28 cellular contexts compared by ENCODE assay signal in the genomic region with DNA sequence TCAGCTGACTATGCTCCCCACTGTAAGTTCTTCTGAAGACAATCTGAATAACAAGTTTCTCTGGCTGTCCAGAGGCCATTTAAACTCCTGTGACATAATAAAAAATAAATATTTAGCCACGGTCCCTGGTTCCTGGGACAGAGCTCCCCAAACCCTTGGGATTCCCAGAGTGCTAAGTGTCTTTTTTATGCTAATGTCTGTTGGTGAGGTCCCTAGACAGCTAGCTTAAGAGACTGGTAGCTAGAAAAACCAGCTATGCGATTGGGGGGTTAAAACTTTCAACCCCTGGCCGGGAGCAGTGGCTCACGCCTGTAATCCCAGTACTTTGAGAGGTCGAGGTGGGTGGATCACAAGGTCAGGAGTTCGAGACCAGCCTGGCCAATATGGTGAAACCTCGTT. TPM values are rescaled to one million over a fixed set of nuclear protein-coding genes. Genes with fewer than 3 reads are reported as not detected.
DNase-seq lines count a peak whose midpoint lies in the region; ATAC-seq, FAIRE-seq and TF ChIP-seq lines count a peak whose summit lies in the region.
"Had no signal": no experiment of that assay in that cellular context is flagged by ENCODE, and none has a peak within 500 bp of the region (broad histone marks: within the 10 kb centered on the region; RNA-seq: fewer than 3 reads in every experiment).

No MANE protein-coding gene starts in this region.

- H3K4me2 ChIP-seq in GM23338, result 0 out of 2 replicates have a peak overlapping the region, but pooled peaks have one; percentile 29
- H3K4me2 ChIP-seq in mesenchymal stem cell (ENCODE audit: low read length, poor library complexity, severe bottlenecking), result no peak overlapping the region
- H3K4me2 ChIP-seq: BLaER1 had no signal

- H4K91ac ChIP-seq in mesenchymal stem cell (ENCODE audit: low read length), result no peak overlapping the region

- no peaks in the 10 kb centered on the region for H3K79me1 ChIP-seq in mesenchymal stem cell (replicated peaks; ENCODE audit: low read length, poor library complexity, severe bottlenecking)

- no peak overlapping the region for H3K4me3 ChIP-seq in GM23338
- H3K4me3 ChIP-seq in duodenal mucosa (ENCODE audit: low read depth in 1 of 2, low read length in 2 of 2), result peak overlapping the region; percentile 9 to 49
- peak overlapping the region in 1 of 2 experiments; percentile 26 for H3K4me3 ChIP-seq in mesenchymal stem cell (ENCODE audit: insufficient read depth in 1 of 2, low read depth in 1 of 2, low read length in 2 of 2)
- no peak overlapping the region for H3K4me3 ChIP-seq in small intestine (ENCODE audit: low read depth in 1 of 2, low read length in 2 of 2)
- H3K4me3 ChIP-seq: BLaER1, gastroesophageal sphincter, skin epidermis had no signal

- no peaks in the 10 kb centered on the region for H3F3A ChIP-seq in GM23338 (replicated peaks; ENCODE audit: low read depth)

- H3K9me3 Mint-ChIP-seq in GM23338, result no peaks in the 10 kb centered on the region
- H3K9me3 Mint-ChIP-seq: activated CD8-positive, alpha-beta T cell treated with anti-CD3 and anti-CD28 coated beads for 36 hours; activated naive CD8-positive, alpha-beta T cell treated with anti-CD3 and anti-CD28 coated beads for 36 hours; dendritic cell treated with granulocyte-macrophage colony-stimulating factor and Interleukin-4, amounts not matched to agents 40 ng/mL and 50 ng/mL, for 4 days; stimulated activated naive CD8-positive, alpha-beta T cell treated with anti-CD3 and anti-CD28 coated beads, Interleukin-15, amount 100 ng/mL, for 72 hours had no signal

- no peak overlapping the region for H3K14ac ChIP-seq in mesenchymal stem cell (ENCODE audit: low read length in 2 of 2)

- H2BK120ac ChIP-seq in mesenchymal stem cell (ENCODE audit: low read depth, low read length), result no peak overlapping the region

- H2AK5ac ChIP-seq in mesenchymal stem cell (ENCODE audit: low read length, severe bottlenecking), result no peak overlapping the region

- no peak overlapping the region for H3K18ac ChIP-seq in mesenchymal stem cell (ENCODE audit: low read depth in 1 of 2, low read length in 2 of 2)

- H3K4me1 ChIP-seq in GM23338 (ENCODE audit: insufficient read depth) (peaks cover 18% of the 10 kb centered on the region), duodenal mucosa (ENCODE audit: control insufficient read depth in 1 of 2, insufficient read depth in 2 of 2, low read length in 2 of 2) (peaks cover 23 to 41% of the 10 kb centered on the region in 2 donors), mesenchymal stem cell (ENCODE audit: control insufficient read depth, insufficient read depth, low read depth, low read length) (peaks cover 4% of the 10 kb centered on the region), small intestine (ENCODE audit: control insufficient read depth in 2 of 2, insufficient read depth in 1 of 2, low read depth in 1 of 2, low read length in 1 of 2) (peaks cover 6 to 13% of the 10 kb centered on the region in 2 donors)

- no peak for TF ChIP-seq CTCF in GM23338 (conservative IDR thresholded peaks at IDR 0.05; ENCODE audit: low read depth in 2 of 2)

- DNase-seq in GM23338 (ENCODE audit: low spot score) (no peak), mesenchymal stem cell (no peak), small intestine (no peak), KBM-7 (no peak), foreskin melanocyte (no peak), superior temporal gyrus (ENCODE audit: extremely low spot score) (no peak), iPS-NIHi7 (ENCODE audit: extremely low spot score) (no peak)
- DNase-seq: activated CD4-positive, CD25-positive, alpha-beta regulatory T cell treated with anti-CD3 and anti-CD28 coated beads, Interleukin-2, amount 50 U/mL, for 72 hours; activated CD8-positive, alpha-beta T cell treated with anti-CD3 and anti-CD28 coated beads for 36 hours; activated effector memory CD4-positive, alpha-beta T cell treated with Interleukin-2 at 50 U/mL for 16 hours; activated naive CD8-positive, alpha-beta T cell treated with anti-CD3 and anti-CD28 coated beads for 36 hours; DMS53; Karpas-422; NCI-H1417 treated with DMSO at 0.1 percent for 48 hours; NCI-H2081; NCI-H2227 treated with DMSO at 0.1 percent for 48 hours; stimulated activated naive CD8-positive, alpha-beta T cell treated with anti-CD3 and anti-CD28 coated beads, Interleukin-15, amount 100 ng/mL, for 72 hours had no signal

- H3K36me3 ChIP-seq in GM23338 (ENCODE audit: insufficient read depth) (no peaks in the 10 kb centered on the region), duodenal mucosa (ENCODE audit: control insufficient read depth in 1 of 2, insufficient read depth in 2 of 2, low read length in 2 of 2) (no peaks in the 10 kb centered on the region), mesenchymal stem cell (ENCODE audit: control insufficient read depth in 1 of 2, insufficient read depth in 2 of 2, low read depth in 1 of 2, low read length in 2 of 2) (no peaks in the 10 kb centered on the region), small intestine (ENCODE audit: control insufficient read depth in 2 of 2, insufficient read depth in 2 of 2, low read length in 2 of 2) (no peaks in the 10 kb centered on the region)
- H3K36me3 ChIP-seq: BLaER1, gastroesophageal sphincter had no signal

- no peaks in the 10 kb centered on the region for H4K20me1 ChIP-seq in GM23338 (replicated peaks; ENCODE audit: insufficient read depth)
- H4K20me1 ChIP-seq: BLaER1 had no signal

- H3K79me2 ChIP-seq in GM23338 (replicated peaks; ENCODE audit: insufficient read depth), result no peaks in the 10 kb centered on the region

- no peaks in the 10 kb centered on the region for H3K36me3 Mint-ChIP-seq in GM23338 (ENCODE audit: low read depth)
- H3K36me3 Mint-ChIP-seq: type B pancreatic cell had no signal

- no peak overlapping the region for H4K8ac ChIP-seq in mesenchymal stem cell (ENCODE audit: low read length)

- H2AFZ ChIP-seq in GM23338, result peak overlapping the region; percentile 15; the same call in 1 of the 2 replicates
- H2AFZ ChIP-seq in mesenchymal stem cell (ENCODE audit: low read depth, low read length), result no peak overlapping the region

- H3K4ac ChIP-seq in mesenchymal stem cell (ENCODE audit: low read depth in 1 of 2, low read length in 2 of 2), result no peak overlapping the region

- in situ Hi-C loops in KBM-7 (cut with MboI; ENCODE audit: low pct_unique_long_range_greater_than_20kb, low sequenced_read_pairs), result no loop called here

- H3K27ac Mint-ChIP-seq in GM23338, result no peak overlapping the region
- H3K27ac Mint-ChIP-seq: activated CD8-positive, alpha-beta T cell treated with anti-CD3 and anti-CD28 coated beads for 36 hours; activated naive CD8-positive, alpha-beta T cell treated with anti-CD3 and anti-CD28 coated beads for 36 hours; dendritic cell treated with granulocyte-macrophage colony-stimulating factor and Interleukin-4, amounts not matched to agents 40 ng/mL and 50 ng/mL, for 4 days; stimulated activated naive CD8-positive, alpha-beta T cell treated with anti-CD3 and anti-CD28 coated beads, Interleukin-15, amount 100 ng/mL, for 72 hours; type B pancreatic cell had no signal

- H3K9me3 ChIP-seq in duodenal mucosa (ENCODE audit: control insufficient read depth in 1 of 2, low read length in 2 of 2), result no peaks in the 10 kb centered on the region
- H3K9me3 ChIP-seq in mesenchymal stem cell (ENCODE audit: control insufficient read depth, low read length), result no peaks in the 10 kb centered on the region
- H3K9me3 ChIP-seq in small intestine (ENCODE audit: control insufficient read depth, low read depth), result no peaks in the 10 kb centered on the region
- H3K9me3 ChIP-seq: BLaER1, gastroesophageal sphincter had no signal

- no peak overlapping the region for H3K4me3 Mint-ChIP-seq in GM23338
- H3K4me3 Mint-ChIP-seq: activated CD8-positive, alpha-beta T cell treated with anti-CD3 and anti-CD28 coated beads for 36 hours; activated naive CD8-positive, alpha-beta T cell treated with anti-CD3 and anti-CD28 coated beads for 36 hours; dendritic cell treated with granulocyte-macrophage colony-stimulating factor and Interleukin-4, amounts not matched to agents 40 ng/mL and 50 ng/mL, for 4 days; stimulated activated naive CD8-positive, alpha-beta T cell treated with anti-CD3 and anti-CD28 coated beads, Interleukin-15, amount 100 ng/mL, for 72 hours; type B pancreatic cell had no signal

- no peak for FAIRE-seq in small intestine (lab: Jason Lieb, UNC)
- FAIRE-seq: astrocyte, G401.6, TTC549 had no signal

- 0 out of 2 replicates have a peak, but pooled peaks cover 5% of the 10 kb centered on the region for H3K9me2 ChIP-seq in GM23338 (ENCODE audit: insufficient read depth)

- H3K4me1 Mint-ChIP-seq in GM23338, result peaks cover 22% of the 10 kb centered on the region

- H3K27ac ChIP-seq in GM23338 (ENCODE audit: low read depth) (no peak overlapping the region), duodenal mucosa (ENCODE audit: low read depth, low read length) (peak overlapping the region; percentile 81), mesenchymal stem cell (ENCODE audit: low read length, poor library complexity, severe bottlenecking) (no peak overlapping the region), small intestine (ENCODE audit: low read depth in 1 of 2, low read length in 1 of 2) (peak overlapping the region; percentile 95 to 96)
- H3K27ac ChIP-seq: BLaER1, HL-60 had no signal

- no peak overlapping the region for H2BK15ac ChIP-seq in mesenchymal stem cell (ENCODE audit: low read depth, poor library complexity, severe bottlenecking)

- no peak overlapping the region for H3K23ac ChIP-seq in mesenchymal stem cell (ENCODE audit: low read length in 2 of 2)

- peaks cover 11% of the 10 kb centered on the region for H3K27me3 Mint-ChIP-seq in GM23338 (ENCODE audit: insufficient read depth, low read depth, poor library complexity)
- H3K27me3 Mint-ChIP-seq: activated CD8-positive, alpha-beta T cell treated with anti-CD3 and anti-CD28 coated beads for 36 hours; activated naive CD8-positive, alpha-beta T cell treated with anti-CD3 and anti-CD28 coated beads for 36 hours; dendritic cell treated with granulocyte-macrophage colony-stimulating factor and Interleukin-4, amounts not matched to agents 40 ng/mL and 50 ng/mL, for 4 days; stimulated activated naive CD8-positive, alpha-beta T cell treated with anti-CD3 and anti-CD28 coated beads, Interleukin-15, amount 100 ng/mL, for 72 hours; type B pancreatic cell had no signal

- ATAC-seq in GM23338, result peak; percentile 74
- ATAC-seq: activated CD8-positive, alpha-beta T cell treated with anti-CD3 and anti-CD28 coated beads for 36 hours; HCT116; stimulated activated naive CD8-positive, alpha-beta T cell treated with anti-CD3 and anti-CD28 coated beads, Interleukin-15, amount 100 ng/mL, for 72 hours had no signal

- no peak overlapping the region for H2BK5ac ChIP-seq in mesenchymal stem cell (ENCODE audit: low read depth, low read length, poor library complexity, severe bottlenecking)

- 67% methylated on average over 3 of the region's 7 CpGs for WGBS in mesenchymal stem cell
- 62 to 70% (median 65%) methylated on average over 7 of the region's 7 CpGs for WGBS in small intestine, 3 donors

- H2BK12ac ChIP-seq in mesenchymal stem cell (ENCODE audit: low read length in 2 of 2), result no peak overlapping the region

- H3K9ac ChIP-seq in duodenal mucosa (ENCODE audit: low read depth in 1 of 2, low read length in 2 of 2) (peak overlapping the region in 1 of 2 donors; percentile 7), mesenchymal stem cell (ENCODE audit: low read length) (peak overlapping the region; percentile 48)
- H3K9ac ChIP-seq: BLaER1 had no signal

- H3K27me3 ChIP-seq in GM23338 (ENCODE audit: insufficient read depth) (peaks cover 8% of the 10 kb centered on the region), duodenal mucosa (ENCODE audit: control insufficient read depth in 1 of 2, insufficient read depth in 2 of 2, low read length in 2 of 2) (no peaks in the 10 kb centered on the region), mesenchymal stem cell (ENCODE audit: control insufficient read depth in 1 of 2, insufficient read depth in 1 of 2, low read length in 2 of 2) (no peaks in the 10 kb centered on the region), small intestine (ENCODE audit: control insufficient read depth in 2 of 2, insufficient read depth in 2 of 2, low read length in 2 of 2) (no peaks in the 10 kb centered on the region)
- H3K27me3 ChIP-seq: BLaER1, gastroesophageal sphincter had no signal

RNA-seq across cellular contexts. Expression of a gene that starts 5.9 kb away (rescaled TPM):
- 0.10 and 0.16 TPM in 2 replicates for total RNA-seq in GM23338 (2014; rRNA removed; shearing (Covaris generic))
- 0.68 and 0.89 TPM in 2 replicates for polyA plus RNA-seq in GM23338 (2016; fragmentation: Nextera tagmentation; extraction: Ambion mirVana)
- polyA plus RNA-seq in mesenchymal stem cell (2013, experiment 1 of 2), result 9.4 TPM
- 9.6 TPM for polyA plus RNA-seq in mesenchymal stem cell (2013, experiment 2 of 2)
- polyA plus RNA-seq in small intestine, result 10 to 100 TPM; 11.3 to 18.2 (median 11.9) TPM

RNA-seq across cellular contexts. Expression of a gene that starts 37.2 kb away (rescaled TPM):
- 5.6 and 11.4 TPM in 2 replicates for total RNA-seq in GM23338 (2014; rRNA removed; shearing (Covaris generic))
- polyA plus RNA-seq in GM23338 (2016; fragmentation: Nextera tagmentation; extraction: Ambion mirVana) (80.4 and 82.5 TPM in 2 replicates), small intestine (10 to 100 TPM; 25.7 to 37.2 (median 34.0) TPM)
- polyA plus RNA-seq in mesenchymal stem cell (2013, experiment 1 of 2), result 0.14 TPM
- polyA plus RNA-seq in mesenchymal stem cell (2013, experiment 2 of 2), result 0.11 TPM

Comparison
In these comparisons a context has a peak if more than half of its experiments do, and no peak if none do; other contexts are left out.
1. H3K27ac ChIP-seq: peak in duodenal mucosa (single experiment) and small intestine (2 of 2); none in GM23338 (single experiment) and mesenchymal stem cell (single experiment).
2. H3K4me3 ChIP-seq: peak in duodenal mucosa (2 of 2); none in GM23338 (single experiment) and small intestine (0 of 2).